ENCODE assay signal across 1 cellular context in genomic region chr7:68692511-68692910, GRCh38.
TF ChIP-seq lines count a peak whose summit lies in the region.

No MANE protein-coding gene starts in this region.

TF ChIP-seq in WTC11, 78 proteins besides CTCF, POLR2A, EP300 and RAD21 (continued from another document):
- TF ChIP-seq FOXP4 (CRISPR knock-in tag; IDR thresholded peaks at IDR 0.05) (no peak), TP53 (CRISPR knock-in tag; IDR thresholded peaks at IDR 0.05) (no peak), MYBL2 (CRISPR knock-in tag; IDR thresholded peaks at IDR 0.05) (no peak)
